Comparison of ENCODE assay signal across 22 cellular contexts in genomic region chr2:59183070-59183469, GRCh38.
A peak's percentile ranks its signal among the peaks of the same experiment; 100 is the strongest.
DNase-seq lines count a peak whose midpoint lies in the region; ATAC-seq, FAIRE-seq and TF ChIP-seq lines count a peak whose summit lies in the region.
"Had no signal": no experiment of that assay in that cellular context is flagged by ENCODE, and none has a peak within 500 bp of the region (broad histone marks: within the 10 kb centered on the region; RNA-seq: fewer than 3 reads in every experiment).

No MANE protein-coding gene starts in this region.

- H3K9me3 ChIP-seq in HepG2 (ENCODE audit: low read length) (no peaks in the 10 kb centered on the region), right lobe of liver (no peaks in the 10 kb centered on the region), K562 (replicated peaks; ENCODE audit: control insufficient read depth, insufficient read depth, low read depth, low read length) (no peaks in the 10 kb centered on the region)
- H3K9me3 ChIP-seq: BE2C; BLaER1 treated with 17β-estradiol and CSF1 and Interleukin-3, amounts not matched to agents 10 nM and 100 nM had no signal

- no peak for TF ChIP-seq RAD21 in HepG2 (CRISPR knock-in tag; IDR thresholded peaks at IDR 0.05)
- no peak for TF ChIP-seq RAD21 in K562 (CRISPR knock-in tag; conservative IDR thresholded peaks at IDR 0.05 in 1 of 2, IDR thresholded peaks at IDR 0.05 in 1 of 2)

- in situ Hi-C loops in HepG2 (cut with HindIII; ENCODE audit: extremely low pct_ligation_motif_present, low pct_unique_long_range_greater_than_20kb) = loop anchor here (10.0 kb wide), 1 partner anchor 418 kb away; no protein-coding TSS in a partner anchor
- in situ Hi-C loops in K562 (cut with MboI) = no loop called here

- no peak for DNase-seq in HepG2 (ENCODE audit: low spot score)
- no peak for DNase-seq in right lobe of liver
- no peak for DNase-seq in K562 (ENCODE audit: extremely low read depth in 1 of 4, low spot score in 3 of 4)
- no peak for DNase-seq in RKO (ENCODE audit: low spot score)
- DNase-seq: ACHN; AML-193; BE2C; CD4-positive, alpha-beta T cell; CD8-positive, alpha-beta memory T cell; DMS 273 treated with DMSO at 0.1 percent for 48 hours; EL; H7; HCEC 1CT had no signal

- H3K4me1 ChIP-seq in HepG2 (ENCODE audit: insufficient read depth, low read length) (no peaks in the 10 kb centered on the region), right lobe of liver (no peaks in the 10 kb centered on the region), K562 (replicated peaks in 1 of 2; ENCODE audit: control insufficient read depth in 2 of 2, insufficient read depth in 2 of 2, low read length in 2 of 2) (no peaks in the 10 kb centered on the region; a peak in 1 of 5 replicates), rectal smooth muscle tissue (ENCODE audit: control insufficient read depth, insufficient read depth, low read length) (no peaks in the 10 kb centered on the region)
- H3K4me1 ChIP-seq: BE2C had no signal

- no peaks in the 10 kb centered on the region for H3K79me2 ChIP-seq in HepG2 (ENCODE audit: insufficient read depth, low read length)
- H3K79me2 ChIP-seq in K562 (ENCODE audit: control insufficient read depth, insufficient read depth, low read length) = no peaks in the 10 kb centered on the region

- 2% methylated on average over 1 of the region's 1 CpG for WGBS in HepG2 (ENCODE audit: low lambda C conversion rate)
- 50% methylated on average over 1 of the region's 1 CpG for WGBS in right lobe of liver (ENCODE audit: insufficient coverage, low coverage, low lambda C conversion rate, missing lambda C conversion rate)
- 0% methylated on average over 1 of the region's 1 CpG for WGBS in K562 (ENCODE audit: insufficient coverage, low coverage, missing lambda C conversion rate)

- no TSS peak for BruUV-seq in HepG2 (replicated peaks; lab: Mats Ljungman, UMichigan)
- BruUV-seq in K562 (replicated peaks; lab: Mats Ljungman, UMichigan) = no TSS peak

- H3K9ac ChIP-seq in HepG2 (ENCODE audit: insufficient read depth, low read depth, low read length) = no peak overlapping the region
- no peak overlapping the region for H3K9ac ChIP-seq in K562 (ENCODE audit: insufficient read depth in 1 of 2, low read depth in 2 of 2, low read length in 2 of 2)
- H3K9ac ChIP-seq in rectal smooth muscle tissue (ENCODE audit: low read length) = no peak overlapping the region
- H3K9ac ChIP-seq: BLaER1 treated with 17β-estradiol and CSF1 and Interleukin-3, amounts not matched to agents 10 nM and 100 nM had no signal

- FAIRE-seq in HepG2 (lab: Jason Lieb, UNC) = no peak
- no peak for FAIRE-seq in K562 (lab: Jason Lieb, UNC)
- FAIRE-seq: A204.1, D721Med, GM12878, GM19239 had no signal

- ATAC-seq in HepG2 (no peak), right lobe of liver (no peak), K562 (no peak), GM21381 (IDR thresholded peaks at IDR 0.05; ENCODE audit: unreplicated experiment) (no peak)

- intact Hi-C loops in HepG2 (cut with micrococcal nuclease; ENCODE audit: unreplicated experiment) (loop anchor here (2.0 kb wide), 2 partner anchors 332 to 1462 kb away; no protein-coding TSS in a partner anchor), right lobe of liver (cut with DNase I) (no loop called here), K562 (cut with micrococcal nuclease) (loop anchor here (5.0 to 10.0 kb wide), 2 partner anchors 156 to 608 kb away; no protein-coding TSS in a partner anchor)

- H4K20me1 ChIP-seq in HepG2 (ENCODE audit: insufficient read depth, low read length) (no peaks in the 10 kb centered on the region), K562 (replicated peaks; ENCODE audit: control insufficient read depth, insufficient read depth, low read length) (no peaks in the 10 kb centered on the region)
- H4K20me1 ChIP-seq: BLaER1 treated with 17β-estradiol and CSF1 and Interleukin-3, amounts not matched to agents 10 nM and 100 nM had no signal

- TF ChIP-seq CTCF in HepG2 (CRISPR knock-in tag; IDR thresholded peaks at IDR 0.05) (no peak), right lobe of liver (IDR thresholded peaks at IDR 0.05) (no peak), K562 (IDR thresholded peaks at IDR 0.05 in 2 of 3, conservative IDR thresholded peaks at IDR 0.05 in 1 of 3; ENCODE audit: insufficient read depth in 2 of 3, low read depth in 1 of 3, low read length in 3 of 3) (no peak)

- CTCF ChIA-PET in HepG2 (lab: Yijun Ruan, JAX; ENCODE audit: low intra/inter-chr PET ratio, low total read pairs) (no interaction called here), K562 (lab: Yijun Ruan, JAX; ENCODE audit: low intra/inter-chr PET ratio) (no interaction called here)

- no peaks in the 10 kb centered on the region for H3K27me3 ChIP-seq in HepG2 (ENCODE audit: control insufficient read depth in 1 of 2, insufficient read depth in 2 of 2, low read length in 2 of 2)
- no peaks in the 10 kb centered on the region for H3K27me3 ChIP-seq in right lobe of liver
- no peaks in the 10 kb centered on the region for H3K27me3 ChIP-seq in K562 (ENCODE audit: control insufficient read depth in 2 of 2, insufficient read depth in 2 of 2, low read length in 2 of 2)
- no peaks in the 10 kb centered on the region for H3K27me3 ChIP-seq in rectal smooth muscle tissue (ENCODE audit: control insufficient read depth, insufficient read depth, low read length)
- H3K27me3 ChIP-seq: BE2C; BLaER1 treated with 17β-estradiol and CSF1 and Interleukin-3, amounts not matched to agents 10 nM and 100 nM had no signal

- H3K36me3 ChIP-seq in HepG2 (replicated peaks in 1 of 2; ENCODE audit: control insufficient read depth in 1 of 2, insufficient read depth in 2 of 2, low read length in 2 of 2) (no peaks in the 10 kb centered on the region), right lobe of liver (no peaks in the 10 kb centered on the region), K562 (ENCODE audit: control insufficient read depth, insufficient read depth, low read length) (no peaks in the 10 kb centered on the region), rectal smooth muscle tissue (ENCODE audit: control insufficient read depth, insufficient read depth, low read length) (no peaks in the 10 kb centered on the region)
- H3K36me3 ChIP-seq: BE2C; BLaER1 treated with 17β-estradiol and CSF1 and Interleukin-3, amounts not matched to agents 10 nM and 100 nM had no signal

- POLR2A ChIA-PET in HepG2 (lab: Yijun Ruan, JAX) (no interaction called here), K562 (lab: Yijun Ruan, JAX) (no interaction called here)

- TF ChIP-seq POLR2A in HepG2 (IDR thresholded peaks at IDR 0.05; ENCODE audit: insufficient read depth in 1 of 2, low read depth in 2 of 2, low read length in 2 of 2) (no peak), right lobe of liver (IDR thresholded peaks at IDR 0.05) (no peak), K562 (conservative IDR thresholded peaks at IDR 0.05) (no peak)

- H3K9me1 ChIP-seq in K562 (ENCODE audit: control insufficient read depth, insufficient read depth, low read length) = peaks cover 3% of the 10 kb centered on the region

- no peak overlapping the region for H3K4me2 ChIP-seq in HepG2 (ENCODE audit: low read depth, low read length)
- no peak overlapping the region for H3K4me2 ChIP-seq in K562 (ENCODE audit: insufficient read depth, low read length)
- H3K4me2 ChIP-seq: BLaER1 treated with 17β-estradiol and CSF1 and Interleukin-3, amounts not matched to agents 10 nM and 100 nM; GM23338 had no signal

- H3K4me3 ChIP-seq in HepG2 (replicated peaks in 1 of 3; ENCODE audit: insufficient read depth in 1 of 3, low read depth in 2 of 3, low read length in 3 of 3) (no peak overlapping the region), right lobe of liver (no peak overlapping the region), K562 (no peak overlapping the region), rectal smooth muscle tissue (ENCODE audit: low read length) (no peak overlapping the region)
- H3K4me3 ChIP-seq: BLaER1 treated with 17β-estradiol and CSF1 and Interleukin-3, amounts not matched to agents 10 nM and 100 nM; GM12878; GM23338 had no signal

- no peak overlapping the region for H2AFZ ChIP-seq in HepG2 (ENCODE audit: low read length)
- H2AFZ ChIP-seq in K562 (ENCODE audit: low read depth, low read length) = no peak overlapping the region
- H2AFZ ChIP-seq: GM23338 had no signal

- H3K27ac ChIP-seq in HepG2 (ENCODE audit: extremely low read length, insufficient read depth, low read length) (no peak overlapping the region), right lobe of liver (no peak overlapping the region), K562 (ENCODE audit: extremely low read depth, low read depth, low read length) (no peak overlapping the region), rectal smooth muscle tissue (ENCODE audit: low read depth, low read length) (peak overlapping the region; percentile 6)
- H3K27ac ChIP-seq: 22Rv1; BLaER1 treated with 17β-estradiol and CSF1 and Interleukin-3, amounts not matched to agents 10 nM and 100 nM had no signal

- TF ChIP-seq EP300 in HepG2 (IDR thresholded peaks at IDR 0.05; ENCODE audit: low read depth in 2 of 2, low read length in 2 of 2) (no peak), HepG2 (CRISPR knock-in tag; IDR thresholded peaks at IDR 0.05; ENCODE audit: borderline replicate concordance) (no peak), K562 (IDR thresholded peaks at IDR 0.05; ENCODE audit: low read length) (no peak)

TF ChIP-seq in HepG2, 621 proteins besides CTCF, POLR2A, EP300 and RAD21:
- TF ChIP-seq NFYB (CRISPR knock-in tag; IDR thresholded peaks at IDR 0.05) (no peak), CEBPB (IDR thresholded peaks at IDR 0.05; ENCODE audit: borderline replicate concordance, low read depth, low read length) (peak; percentile 78)

TF ChIP-seq in K562, 482 proteins besides CTCF, POLR2A, EP300 and RAD21 (continues in another document):
- no peak for TF ChIP-seq SAFB2 (IDR thresholded peaks at IDR 0.05; ENCODE audit: borderline replicate concordance, low read depth, low read length, severe bottlenecking)
- peak; percentile 58; the same call in 1 of the 2 replicates for TF ChIP-seq CEBPB (tag; IDR thresholded peaks at IDR 0.05)
- no peak for TF ChIP-seq ZHX1 (conservative IDR thresholded peaks at IDR 0.05; ENCODE audit: low read length)

Comparison
In these comparisons a context has a peak if more than half of its experiments do, and no peak if none do; other contexts are left out.
1. intact Hi-C loops: an anchor here in HepG2 (2.0 kb wide) and K562 (5.0 to 10.0 kb wide); none called in right lobe of liver.
2. Of the 241 proteins assayed by ChIP-seq in both HepG2 and K562: peak only in HepG2: none; only in K562: none; in both: CEBPB; in neither: 239; mixed calls (peak in some experiments, not most) for 1.